22 cellular contexts compared by ENCODE assay signal in genomic region chr16:64933890-64934289, GRCh38.
A peak's percentile ranks its signal among the peaks of the same experiment; 100 is the strongest.
DNase-seq lines count a peak whose midpoint lies in the region; ATAC-seq and TF ChIP-seq lines count a peak whose summit lies in the region.
"Had no signal": no experiment of that assay in that cellular context is flagged by ENCODE, and none has a peak within 500 bp of the region (broad histone marks: within the 10 kb centered on the region; RNA-seq: fewer than 3 reads in every experiment).

No MANE protein-coding gene starts in this region.

- H2BK5ac ChIP-seq in mesenchymal stem cell (ENCODE audit: low read depth, low read length, poor library complexity, severe bottlenecking), result no peak overlapping the region

- peak overlapping the region in 1 of 2 experiments; percentile 10 for H2BK12ac ChIP-seq in mesenchymal stem cell (ENCODE audit: low read length in 2 of 2)

- H3K36me3 Mint-ChIP-seq in Calu3 (ENCODE audit: insufficient read depth, unreplicated experiment) (no peaks in the 10 kb centered on the region), MCF 10A (ENCODE audit: insufficient read depth, unreplicated experiment) (no peaks in the 10 kb centered on the region)
- peaks cover 0 to 4% of the 10 kb centered on the region in 2 donors for H3K36me3 Mint-ChIP-seq in activated naive CD4-positive, alpha-beta T cell treated with anti-CD3 and anti-CD28 coated beads, Interleukin-2, amount 50 U/mL, for 72 hours
- H3K36me3 Mint-ChIP-seq: activated CD8-positive, alpha-beta memory T cell treated with anti-CD3 and anti-CD28 coated beads, Interleukin-2, amount 10 ng/mL, durations not matched to agents 7 days and 5 days; activated naive CD8-positive, alpha-beta T cell treated with anti-CD3 and anti-CD28 coated beads, Interleukin-2, amount 10 ng/mL, durations not matched to agents 7 days and 5 days; naive B cell had no signal

- no peak overlapping the region for H3K23ac ChIP-seq in mesenchymal stem cell (ENCODE audit: low read length in 2 of 2)

- H3K4me2 ChIP-seq in mesenchymal stem cell (ENCODE audit: low read length, poor library complexity, severe bottlenecking), result no peak overlapping the region
- H3K4me2 ChIP-seq: A549; BLaER1 treated with 17β-estradiol and CSF1 and Interleukin-3, amounts not matched to agents 10 nM and 100 nM; smooth muscle cell had no signal

- intact Hi-C loops in Right ventricle myocardium superior (cut with DNase I) (no loop called here), Calu3 (cut with micrococcal nuclease; ENCODE audit: unreplicated experiment) (no loop called here), MCF 10A (cut with micrococcal nuclease) (no loop called here)

- H3K9me3 ChIP-seq in right atrium auricular region, result no peaks in the 10 kb centered on the region
- H3K9me3 ChIP-seq in mesenchymal stem cell (ENCODE audit: control insufficient read depth, low read length), result peaks cover 3% of the 10 kb centered on the region
- H3K9me3 ChIP-seq: A549; BLaER1 treated with 17β-estradiol and CSF1 and Interleukin-3, amounts not matched to agents 10 nM and 100 nM had no signal

- H3K36me3 ChIP-seq in right atrium auricular region (no peaks in the 10 kb centered on the region), mesenchymal stem cell (ENCODE audit: control insufficient read depth in 1 of 2, insufficient read depth in 2 of 2, low read depth in 1 of 2, low read length in 2 of 2) (no peaks in the 10 kb centered on the region)
- H3K36me3 ChIP-seq: BLaER1 treated with 17β-estradiol and CSF1 and Interleukin-3, amounts not matched to agents 10 nM and 100 nM had no signal

- ATAC-seq in Right ventricle myocardium superior (ENCODE audit: poor library complexity), result peak; percentile 87
- ATAC-seq in activated naive CD4-positive, alpha-beta T cell treated with anti-CD3 and anti-CD28 coated beads, Interleukin-2, amount 50 U/mL, for 72 hours, result no peak
- ATAC-seq: A549; activated CD4-positive, alpha-beta T cell treated with anti-CD3 and anti-CD28 coated beads for 36 hours; activated CD8-positive, alpha-beta memory T cell treated with anti-CD3 and anti-CD28 coated beads, Interleukin-2, amount 10 ng/mL, durations not matched to agents 7 days and 5 days; activated T-helper 17 cell treated with anti-CD3 and anti-CD28 coated beads, Interleukin-2, amount 50 U/mL, for 72 hours; GM12878 had no signal

- H4K8ac ChIP-seq in mesenchymal stem cell (ENCODE audit: low read length), result peak overlapping the region; percentile 5

- H3K4me1 Mint-ChIP-seq in Calu3 (ENCODE audit: low read depth, unreplicated experiment) (no peaks in the 10 kb centered on the region), MCF 10A (ENCODE audit: insufficient read depth, unreplicated experiment) (no peaks in the 10 kb centered on the region)
- H3K4me1 Mint-ChIP-seq: activated CD4-positive, alpha-beta T cell treated with anti-CD3 and anti-CD28 coated beads for 36 hours; activated CD8-positive, alpha-beta memory T cell treated with anti-CD3 and anti-CD28 coated beads, Interleukin-2, amount 10 ng/mL, durations not matched to agents 7 days and 5 days; activated naive CD8-positive, alpha-beta T cell treated with anti-CD3 and anti-CD28 coated beads, Interleukin-2, amount 10 ng/mL, durations not matched to agents 7 days and 5 days; activated T-helper 17 cell treated with anti-CD3 and anti-CD28 coated beads, Interleukin-2, amount 50 U/mL, for 72 hours; naive B cell had no signal

- no peak overlapping the region for H3K18ac ChIP-seq in mesenchymal stem cell (ENCODE audit: low read depth in 1 of 2, low read length in 2 of 2)

- H3K27me3 ChIP-seq in right atrium auricular region, result no peaks in the 10 kb centered on the region
- no peaks in the 10 kb centered on the region for H3K27me3 ChIP-seq in mesenchymal stem cell (ENCODE audit: control insufficient read depth in 1 of 2, insufficient read depth in 1 of 2, low read length in 2 of 2)
- H3K27me3 ChIP-seq: BLaER1 treated with 17β-estradiol and CSF1 and Interleukin-3, amounts not matched to agents 10 nM and 100 nM had no signal

- no peak overlapping the region for H2BK15ac ChIP-seq in mesenchymal stem cell (ENCODE audit: low read depth, poor library complexity, severe bottlenecking)

- no peak overlapping the region for H4K91ac ChIP-seq in mesenchymal stem cell (ENCODE audit: low read length)

- DNase-seq in Right ventricle myocardium superior (no peak), right atrium auricular region (ENCODE audit: low spot score) (no peak), choroid plexus epithelial cell (ENCODE audit: low read depth) (peak; percentile 54), mesenchymal stem cell (no peak), NCI-H1105 treated with DMSO at 0.1 percent for 48 hours (lab: John Stamatoyannopoulos, UW) (no peak), Calu3 (no peak), MCF 10A (ENCODE audit: unreplicated experiment) (no peak)
- no peak for DNase-seq in activated naive CD4-positive, alpha-beta T cell treated with anti-CD3 and anti-CD28 coated beads, Interleukin-2, amount 50 U/mL, for 72 hours (ENCODE audit: low spot score in 2 of 2)
- DNase-seq: activated CD4-positive, alpha-beta T cell treated with anti-CD3 and anti-CD28 coated beads for 36 hours; activated CD8-positive, alpha-beta memory T cell treated with anti-CD3 and anti-CD28 coated beads, Interleukin-2, amount 10 ng/mL, durations not matched to agents 7 days and 5 days; activated naive CD8-positive, alpha-beta T cell treated with anti-CD3 and anti-CD28 coated beads, Interleukin-2, amount 10 ng/mL, durations not matched to agents 7 days and 5 days; effector CD4-positive, alpha-beta T cell; naive B cell; NCI-H1694; RPMI8226; stimulated activated CD4-positive, alpha-beta T cell treated with anti-CD3 and anti-CD28 coated beads, Interleukin-4, amount 100 ng/mL, for 24 hours; SW 1271 had no signal

- no peak overlapping the region for H3K4me3 ChIP-seq in right atrium auricular region
- H3K4me3 ChIP-seq in choroid plexus epithelial cell (ENCODE audit: low read depth, low read length), result no peak overlapping the region
- no peak overlapping the region for H3K4me3 ChIP-seq in mesenchymal stem cell (ENCODE audit: insufficient read depth in 1 of 2, low read depth in 1 of 2, low read length in 2 of 2)
- H3K4me3 ChIP-seq: A549; BLaER1 treated with 17β-estradiol and CSF1 and Interleukin-3, amounts not matched to agents 10 nM and 100 nM; GM12878; smooth muscle cell had no signal

- H3K27ac Mint-ChIP-seq in Calu3 (ENCODE audit: unreplicated experiment) (no peak overlapping the region), MCF 10A (ENCODE audit: low read depth, unreplicated experiment) (no peak overlapping the region)
- no peak overlapping the region for H3K27ac Mint-ChIP-seq in activated naive CD4-positive, alpha-beta T cell treated with anti-CD3 and anti-CD28 coated beads, Interleukin-2, amount 50 U/mL, for 72 hours
- H3K27ac Mint-ChIP-seq: activated CD4-positive, alpha-beta T cell treated with anti-CD3 and anti-CD28 coated beads for 36 hours; activated CD8-positive, alpha-beta memory T cell treated with anti-CD3 and anti-CD28 coated beads, Interleukin-2, amount 10 ng/mL, durations not matched to agents 7 days and 5 days; activated naive CD8-positive, alpha-beta T cell treated with anti-CD3 and anti-CD28 coated beads, Interleukin-2, amount 10 ng/mL, durations not matched to agents 7 days and 5 days; activated T-helper 17 cell treated with anti-CD3 and anti-CD28 coated beads, Interleukin-2, amount 50 U/mL, for 72 hours; naive B cell had no signal

- POLR2A ChIA-PET in MCF 10A (lab: Yijun Ruan, JAX), result no interaction called here

- CTCF ChIA-PET in Calu3 (lab: Charles Lee) (no interaction called here), MCF 10A (lab: Yijun Ruan, JAX) (interaction anchor here (0.5 to 0.8 kb wide), 4 partner anchors 15 to 1472 kb away, joined by 3 to 4 read pairs (median 4); no protein-coding TSS in a partner anchor)

- no peak overlapping the region for H3K14ac ChIP-seq in mesenchymal stem cell (ENCODE audit: low read length in 2 of 2)

- H3K27ac ChIP-seq in right atrium auricular region (no peak overlapping the region), mesenchymal stem cell (ENCODE audit: low read length, poor library complexity, severe bottlenecking) (no peak overlapping the region)
- H3K27ac ChIP-seq: A549; BLaER1 treated with 17β-estradiol and CSF1 and Interleukin-3, amounts not matched to agents 10 nM and 100 nM had no signal

- peaks cover 18% of the 10 kb centered on the region for H3K9me3 Mint-ChIP-seq in Calu3 (ENCODE audit: low read depth, unreplicated experiment)
- peaks cover 5% of the 10 kb centered on the region for H3K9me3 Mint-ChIP-seq in MCF 10A (ENCODE audit: unreplicated experiment)
- peaks cover 11 to 22% of the 10 kb centered on the region in 2 donors for H3K9me3 Mint-ChIP-seq in activated naive CD4-positive, alpha-beta T cell treated with anti-CD3 and anti-CD28 coated beads, Interleukin-2, amount 50 U/mL, for 72 hours

- H3K4me3 Mint-ChIP-seq in Calu3 (ENCODE audit: low read depth, unreplicated experiment) (no peak overlapping the region), MCF 10A (ENCODE audit: unreplicated experiment) (no peak overlapping the region)
- H3K4me3 Mint-ChIP-seq: activated CD4-positive, alpha-beta T cell treated with anti-CD3 and anti-CD28 coated beads for 36 hours; activated CD8-positive, alpha-beta memory T cell treated with anti-CD3 and anti-CD28 coated beads, Interleukin-2, amount 10 ng/mL, durations not matched to agents 7 days and 5 days; activated naive CD8-positive, alpha-beta T cell treated with anti-CD3 and anti-CD28 coated beads, Interleukin-2, amount 10 ng/mL, durations not matched to agents 7 days and 5 days; activated T-helper 17 cell treated with anti-CD3 and anti-CD28 coated beads, Interleukin-2, amount 50 U/mL, for 72 hours; naive B cell had no signal

- BruUV-seq in Calu3 (replicated peaks; lab: Mats Ljungman, UMichigan), result no TSS peak
- BruUV-seq in MCF 10A (replicated peaks; lab: Mats Ljungman, UMichigan), result no TSS peak

- no peak overlapping the region for H2AK5ac ChIP-seq in mesenchymal stem cell (ENCODE audit: low read length, severe bottlenecking)

- 46% methylated on average over 2 of the region's 2 CpGs for WGBS in mesenchymal stem cell

- TF ChIP-seq CTCF in right atrium auricular region (IDR thresholded peaks at IDR 0.05), result no peak
- TF ChIP-seq CTCF in choroid plexus epithelial cell (conservative IDR thresholded peaks at IDR 0.05; ENCODE audit: low read depth, low read length), result no peak
- no peak for TF ChIP-seq CTCF in Calu3 (IDR thresholded peaks at IDR 0.05; ENCODE audit: unreplicated experiment)
- no peak for TF ChIP-seq CTCF in MCF 10A (IDR thresholded peaks at IDR 0.05; ENCODE audit: unreplicated experiment)

- H3K4me1 ChIP-seq in right atrium auricular region, result no peaks in the 10 kb centered on the region
- no peaks in the 10 kb centered on the region for H3K4me1 ChIP-seq in mesenchymal stem cell (ENCODE audit: control insufficient read depth, insufficient read depth, low read depth, low read length)
- H3K4me1 ChIP-seq: A549; BLaER1 treated with 17β-estradiol and CSF1 and Interleukin-3, amounts not matched to agents 10 nM and 100 nM had no signal

- no peak overlapping the region for H3K4ac ChIP-seq in mesenchymal stem cell (ENCODE audit: low read depth in 1 of 2, low read length in 2 of 2)

- no peaks in the 10 kb centered on the region for H3K79me1 ChIP-seq in mesenchymal stem cell (replicated peaks; ENCODE audit: low read length, poor library complexity, severe bottlenecking)

- no peak overlapping the region for H2BK120ac ChIP-seq in mesenchymal stem cell (ENCODE audit: low read depth, low read length)

- no peak overlapping the region for H2AFZ ChIP-seq in mesenchymal stem cell (ENCODE audit: low read depth, low read length)

- H3K27me3 Mint-ChIP-seq in Calu3 (ENCODE audit: unreplicated experiment) (no peaks in the 10 kb centered on the region), MCF 10A (ENCODE audit: insufficient read depth, unreplicated experiment) (no peaks in the 10 kb centered on the region)
- H3K27me3 Mint-ChIP-seq: activated CD4-positive, alpha-beta T cell treated with anti-CD3 and anti-CD28 coated beads for 36 hours; activated CD8-positive, alpha-beta memory T cell treated with anti-CD3 and anti-CD28 coated beads, Interleukin-2, amount 10 ng/mL, durations not matched to agents 7 days and 5 days; activated naive CD8-positive, alpha-beta T cell treated with anti-CD3 and anti-CD28 coated beads, Interleukin-2, amount 10 ng/mL, durations not matched to agents 7 days and 5 days; activated T-helper 17 cell treated with anti-CD3 and anti-CD28 coated beads, Interleukin-2, amount 50 U/mL, for 72 hours; naive B cell had no signal

- H3K9ac ChIP-seq in mesenchymal stem cell (ENCODE audit: low read length), result no peak overlapping the region
- H3K9ac ChIP-seq: BLaER1 treated with 17β-estradiol and CSF1 and Interleukin-3, amounts not matched to agents 10 nM and 100 nM had no signal
